In the genomic region with DNA sequence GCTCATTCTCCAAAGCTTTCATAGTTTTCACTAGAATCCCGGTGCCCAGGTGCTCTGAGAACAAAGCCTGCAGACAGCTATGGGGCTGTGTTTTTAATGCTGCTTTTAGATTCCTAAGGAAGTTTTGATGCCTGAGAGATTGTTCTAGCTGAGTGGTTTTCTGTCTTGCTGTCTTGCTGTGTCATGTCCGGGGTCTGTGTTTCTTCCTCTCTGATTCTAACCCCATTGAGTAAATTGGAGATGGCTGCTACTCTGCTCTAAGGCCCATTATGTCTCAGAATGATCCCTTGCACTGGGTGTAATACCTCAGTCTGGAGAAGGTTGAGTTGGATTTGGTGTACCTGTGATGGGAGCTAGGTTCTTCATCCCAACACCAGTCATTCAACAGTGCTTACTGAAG, we compare ENCODE assay signal across 13 cellular contexts.
A peak's percentile ranks its signal among the peaks of the same experiment; 100 is the strongest.
DNase-seq lines count a peak whose midpoint lies in the region; ATAC-seq, FAIRE-seq and TF ChIP-seq lines count a peak whose summit lies in the region.
"Had no signal": no experiment of that assay in that cellular context is flagged by ENCODE, and none has a peak within 500 bp of the region (broad histone marks: within the 10 kb centered on the region; RNA-seq: fewer than 3 reads in every experiment).

No MANE protein-coding gene starts in this region.

- H3K9me3 Mint-ChIP-seq in activated naive CD8-positive, alpha-beta T cell treated with anti-CD3 and anti-CD28 coated beads, Interleukin-2, amount 50 U/mL, for 24 hours: no peaks in the 10 kb centered on the region
- H3K9me3 Mint-ChIP-seq in activated naive CD8-positive, alpha-beta T cell treated with anti-CD3 and anti-CD28 coated beads for 36 hours: no peaks in the 10 kb centered on the region
- H3K9me3 Mint-ChIP-seq in WTC11: no peaks in the 10 kb centered on the region
- no peaks in the 10 kb centered on the region for H3K9me3 Mint-ChIP-seq in activated CD4-positive, alpha-beta memory T cell treated with anti-CD3 and anti-CD28 coated beads, Interleukin-2, amount 10 ng/mL, durations not matched to agents 7 days and 5 days

- peaks cover 0 to 75% (median 53%) of the 10 kb centered on the region in 4 donors for H3K4me1 ChIP-seq in tibial artery
- H3K4me1 ChIP-seq: SJCRH30 had no signal

- H3K27me3 ChIP-seq in tibial artery: no peaks in the 10 kb centered on the region
- H3K27me3 ChIP-seq: MG63, SJCRH30 had no signal

- TF ChIP-seq CTCF in WTC11 (IDR thresholded peaks at IDR 0.05) (no peak), tibial artery (IDR thresholded peaks at IDR 0.05) (no peak)

- H3K4me1 Mint-ChIP-seq in activated naive CD8-positive, alpha-beta T cell treated with anti-CD3 and anti-CD28 coated beads, Interleukin-2, amount 50 U/mL, for 24 hours: peaks cover 61% of the 10 kb centered on the region
- peaks cover 60% of the 10 kb centered on the region for H3K4me1 Mint-ChIP-seq in activated naive CD8-positive, alpha-beta T cell treated with anti-CD3 and anti-CD28 coated beads for 36 hours
- peaks cover 78% of the 10 kb centered on the region for H3K4me1 Mint-ChIP-seq in WTC11
- H3K4me1 Mint-ChIP-seq in activated CD4-positive, alpha-beta memory T cell treated with anti-CD3 and anti-CD28 coated beads, Interleukin-2, amount 10 ng/mL, durations not matched to agents 7 days and 5 days: peaks cover 26% of the 10 kb centered on the region

- DNase-seq in activated naive CD8-positive, alpha-beta T cell treated with anti-CD3 and anti-CD28 coated beads, Interleukin-2, amount 50 U/mL, for 24 hours: no peak
- DNase-seq in activated naive CD8-positive, alpha-beta T cell treated with anti-CD3 and anti-CD28 coated beads for 36 hours: no peak
- DNase-seq in WTC11 (ENCODE audit: low spot score) (no peak), kidney tubule cell (ENCODE audit: low spot score) (peak; percentile 66), tibial artery (no peak), urothelium cell line (ENCODE audit: low spot score) (no peak), OCI-M2 (lab: John Stamatoyannopoulos, UW; ENCODE audit: unreplicated experiment) (no peak)
- no peak for DNase-seq in activated CD4-positive, alpha-beta memory T cell treated with anti-CD3 and anti-CD28 coated beads, Interleukin-2, amount 10 ng/mL, durations not matched to agents 7 days and 5 days
- DNase-seq: GOT3, MG63, NCI-H510A treated with DMSO at 0.1 percent for 48 hours, SJCRH30 had no signal

- H3K27ac Mint-ChIP-seq in activated naive CD8-positive, alpha-beta T cell treated with anti-CD3 and anti-CD28 coated beads, Interleukin-2, amount 50 U/mL, for 24 hours: peak overlapping the region; percentile 6
- no peak overlapping the region for H3K27ac Mint-ChIP-seq in activated naive CD8-positive, alpha-beta T cell treated with anti-CD3 and anti-CD28 coated beads for 36 hours
- H3K27ac Mint-ChIP-seq in WTC11: peak overlapping the region; percentile 60
- no peak overlapping the region for H3K27ac Mint-ChIP-seq in activated CD4-positive, alpha-beta memory T cell treated with anti-CD3 and anti-CD28 coated beads, Interleukin-2, amount 10 ng/mL, durations not matched to agents 7 days and 5 days

- no peak for FAIRE-seq in urothelium cell line (lab: Jason Lieb, UNC)

- H3K4me3 ChIP-seq in tibial artery: peak overlapping the region in 1 of 2 donors; percentile 2
- H3K4me3 ChIP-seq: MG63, SJCRH30 had no signal

- intact Hi-C loops in tibial artery (cut with DNase I; ENCODE audit: low total_unique reads): no loop called here

- H3K4me3 Mint-ChIP-seq in activated naive CD8-positive, alpha-beta T cell treated with anti-CD3 and anti-CD28 coated beads, Interleukin-2, amount 50 U/mL, for 24 hours: no peak overlapping the region
- H3K4me3 Mint-ChIP-seq in activated naive CD8-positive, alpha-beta T cell treated with anti-CD3 and anti-CD28 coated beads for 36 hours: no peak overlapping the region
- no peak overlapping the region for H3K4me3 Mint-ChIP-seq in WTC11
- H3K4me3 Mint-ChIP-seq in activated CD4-positive, alpha-beta memory T cell treated with anti-CD3 and anti-CD28 coated beads, Interleukin-2, amount 10 ng/mL, durations not matched to agents 7 days and 5 days: no peak overlapping the region
- H3K4me3 Mint-ChIP-seq: activated naive CD8-positive, alpha-beta T cell had no signal

- CTCF ChIA-PET in WTC11 (lab: Charles Lee): no interaction called here
- CTCF ChIA-PET in activated CD4-positive, alpha-beta memory T cell treated with anti-CD3 and anti-CD28 coated beads, Interleukin-2, amount 10 ng/mL, durations not matched to agents 7 days and 5 days (lab: Charles Lee): no interaction called here

- H3K9me3 ChIP-seq in tibial artery: no peaks in the 10 kb centered on the region
- H3K9me3 ChIP-seq: MG63, SJCRH30 had no signal

- peak; percentile 36 for ATAC-seq in activated naive CD8-positive, alpha-beta T cell treated with anti-CD3 and anti-CD28 coated beads, Interleukin-2, amount 50 U/mL, for 24 hours
- ATAC-seq in WTC11: no peak; the same call in 1 of the 2 replicates

- H3K27ac ChIP-seq in tibial artery: peak overlapping the region; percentile 42 to 47
- H3K27ac ChIP-seq: SJCRH30 had no signal

- peaks cover 10% of the 10 kb centered on the region for H3K36me3 Mint-ChIP-seq in activated naive CD8-positive, alpha-beta T cell treated with anti-CD3 and anti-CD28 coated beads, Interleukin-2, amount 50 U/mL, for 24 hours (ENCODE audit: low read depth)
- H3K36me3 Mint-ChIP-seq in activated naive CD8-positive, alpha-beta T cell treated with anti-CD3 and anti-CD28 coated beads for 36 hours: peaks cover 35% of the 10 kb centered on the region
- H3K36me3 Mint-ChIP-seq in WTC11: 0 out of 2 replicates have a peak, but pooled peaks cover 2% of the 10 kb centered on the region
- H3K36me3 Mint-ChIP-seq in activated CD4-positive, alpha-beta memory T cell treated with anti-CD3 and anti-CD28 coated beads, Interleukin-2, amount 10 ng/mL, durations not matched to agents 7 days and 5 days (ENCODE audit: low read depth): peaks cover 19% of the 10 kb centered on the region

- no peaks in the 10 kb centered on the region for H3K36me3 ChIP-seq in tibial artery
- H3K36me3 ChIP-seq: MG63 had no signal

- POLR2A ChIA-PET in WTC11 (lab: Charles Lee): no interaction called here
- POLR2A ChIA-PET in activated CD4-positive, alpha-beta memory T cell treated with anti-CD3 and anti-CD28 coated beads, Interleukin-2, amount 10 ng/mL, durations not matched to agents 7 days and 5 days (lab: Charles Lee): no interaction called here

- no peaks in the 10 kb centered on the region for H3K27me3 Mint-ChIP-seq in activated naive CD8-positive, alpha-beta T cell treated with anti-CD3 and anti-CD28 coated beads, Interleukin-2, amount 50 U/mL, for 24 hours
- H3K27me3 Mint-ChIP-seq in activated naive CD8-positive, alpha-beta T cell treated with anti-CD3 and anti-CD28 coated beads for 36 hours: no peaks in the 10 kb centered on the region
- no peaks in the 10 kb centered on the region for H3K27me3 Mint-ChIP-seq in WTC11 (ENCODE audit: low read depth)
- H3K27me3 Mint-ChIP-seq in activated CD4-positive, alpha-beta memory T cell treated with anti-CD3 and anti-CD28 coated beads, Interleukin-2, amount 10 ng/mL, durations not matched to agents 7 days and 5 days: no peaks in the 10 kb centered on the region
- H3K27me3 Mint-ChIP-seq: activated naive CD8-positive, alpha-beta T cell had no signal

TF ChIP-seq in WTC11, 78 proteins besides CTCF, POLR2A, EP300 and RAD21 (continues in another document):
- no peak for TF ChIP-seq GABPB1 (CRISPR knock-in tag; IDR thresholded peaks at IDR 0.05)
- TF ChIP-seq, protein P1, sequence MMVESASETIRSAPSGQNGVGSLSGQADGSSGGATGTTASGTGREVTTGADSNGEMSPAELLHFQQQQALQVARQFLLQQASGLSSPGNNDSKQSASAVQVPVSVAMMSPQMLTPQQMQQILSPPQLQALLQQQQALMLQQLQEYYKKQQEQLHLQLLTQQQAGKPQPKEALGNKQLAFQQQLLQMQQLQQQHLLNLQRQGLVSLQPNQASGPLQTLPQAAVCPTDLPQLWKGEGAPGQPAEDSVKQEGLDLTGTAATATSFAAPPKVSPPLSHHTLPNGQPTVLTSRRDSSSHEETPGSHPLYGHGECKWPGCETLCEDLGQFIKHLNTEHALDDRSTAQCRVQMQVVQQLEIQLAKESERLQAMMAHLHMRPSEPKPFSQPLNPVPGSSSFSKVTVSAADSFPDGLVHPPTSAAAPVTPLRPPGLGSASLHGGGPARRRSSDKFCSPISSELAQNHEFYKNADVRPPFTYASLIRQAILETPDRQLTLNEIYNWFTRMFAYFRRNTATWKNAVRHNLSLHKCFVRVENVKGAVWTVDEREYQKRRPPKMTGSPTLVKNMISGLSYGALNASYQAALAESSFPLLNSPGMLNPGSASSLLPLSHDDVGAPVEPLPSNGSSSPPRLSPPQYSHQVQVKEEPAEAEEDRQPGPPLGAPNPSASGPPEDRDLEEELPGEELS (CRISPR knock-in tag; IDR thresholded peaks at IDR 0.05): no peak
- no peak for TF ChIP-seq NFE2L1 (CRISPR knock-in tag; IDR thresholded peaks at IDR 0.05)
- TF ChIP-seq, protein P2, sequence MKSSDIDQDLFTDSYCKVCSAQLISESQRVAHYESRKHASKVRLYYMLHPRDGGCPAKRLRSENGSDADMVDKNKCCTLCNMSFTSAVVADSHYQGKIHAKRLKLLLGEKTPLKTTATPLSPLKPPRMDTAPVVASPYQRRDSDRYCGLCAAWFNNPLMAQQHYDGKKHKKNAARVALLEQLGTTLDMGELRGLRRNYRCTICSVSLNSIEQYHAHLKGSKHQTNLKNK (CRISPR knock-in tag; IDR thresholded peaks at IDR 0.05): no peak
- TF ChIP-seq HMGA2 (CRISPR knock-in tag; IDR thresholded peaks at IDR 0.05): no peak
- TF ChIP-seq ELF4 (CRISPR knock-in tag; IDR thresholded peaks at IDR 0.05; ENCODE audit: low read depth): no peak
- no peak for TF ChIP-seq ZNF121 (CRISPR knock-in tag; IDR thresholded peaks at IDR 0.05)
- no peak for TF ChIP-seq CREB1 (CRISPR knock-in tag; IDR thresholded peaks at IDR 0.05)
- no peak for TF ChIP-seq ETV6 (CRISPR knock-in tag; IDR thresholded peaks at IDR 0.05)

Comparison
In these comparisons a context has a peak if more than half of its experiments do, and no peak if none do; other contexts are left out.
1. H3K27ac Mint-ChIP-seq: peak in activated naive CD8-positive, alpha-beta T cell treated with anti-CD3 and anti-CD28 coated beads, Interleukin-2, amount 50 U/mL, for 24 hours (single experiment) and WTC11 (single experiment); none in activated naive CD8-positive, alpha-beta T cell treated with anti-CD3 and anti-CD28 coated beads for 36 hours (single experiment) and activated CD4-positive, alpha-beta memory T cell treated with anti-CD3 and anti-CD28 coated beads, Interleukin-2, amount 10 ng/mL, durations not matched to agents 7 days and 5 days (single experiment).